8 cellular contexts compared by ENCODE assay signal in genomic region chr3:195909294-195909644, GRCh38. TPM values are rescaled to one million over a fixed set of nuclear protein-coding genes. Genes with fewer than 3 reads are reported as not detected.
DNase-seq lines count a peak whose midpoint lies in the region; ATAC-seq and TF ChIP-seq lines count a peak whose summit lies in the region.

No MANE protein-coding gene starts in this region.

- H3K27ac ChIP-seq in PC-3 (ENCODE audit: low read length), result no peak overlapping the region
- H3K27ac ChIP-seq in esophagus squamous epithelium, result peak overlapping the region; percentile 83 to 92 (median 88)
- peak overlapping the region in 19 of 21 experiments; percentile 58 to 95 (median 80) for H3K27ac ChIP-seq in skin epidermis

- H3K4me2 ChIP-seq in PC-3 (ENCODE audit: low read length), result peak overlapping the region; percentile 44; the same call in 1 of the 2 replicates

- POLR2A ChIA-PET in PC-3 (lab: Charles Lee; ENCODE audit: unreplicated experiment), result no interaction called here

- H3K9ac ChIP-seq in PC-3 (ENCODE audit: low read length), result no peak overlapping the region

- no peaks in the 10 kb centered on the region for H3K9me3 ChIP-seq in PC-3 (ENCODE audit: low read length)
- H3K9me3 ChIP-seq in esophagus squamous epithelium, result no peaks in the 10 kb centered on the region

- no peak for TF ChIP-seq POLR2A in esophagus squamous epithelium (IDR thresholded peaks at IDR 0.05)

- TF ChIP-seq CTCF in PC-3 (conservative IDR thresholded peaks at IDR 0.05; ENCODE audit: low read depth, low read length) (no peak), esophagus squamous epithelium (IDR thresholded peaks at IDR 0.05) (no peak)

- no peak overlapping the region for H2AFZ ChIP-seq in PC-3 (ENCODE audit: low read length)

- H3K9me2 ChIP-seq in PC-3 (replicated peaks; ENCODE audit: low read length), result no peaks in the 10 kb centered on the region

- no peaks in the 10 kb centered on the region for H3K27me3 ChIP-seq in PC-3 (ENCODE audit: low read length)
- no peaks in the 10 kb centered on the region for H3K27me3 ChIP-seq in esophagus squamous epithelium

- peak; percentile 34 for ATAC-seq in HG02642 (IDR thresholded peaks at IDR 0.05; ENCODE audit: poor library complexity, unreplicated experiment)
- peak; percentile 17 for ATAC-seq in PC-3

- no CpG with 5 or more reads among the region's 47 CpGs for WGBS in esophagus squamous epithelium, 2 donors

- DNase-seq in NCI-H82 (lab: John Stamatoyannopoulos, UW) (peak; percentile 92), NCI-H82 treated with DMSO at 0.1 percent for 48 hours (lab: John Stamatoyannopoulos, UW; ENCODE audit: unreplicated experiment) (no peak), PC-3 (peak; percentile 20), esophagus squamous epithelium (lab: John Stamatoyannopoulos, UW) (no peak), cortex of kidney (lab: John Stamatoyannopoulos, UW) (no peak), RPMI8226 (no peak)

- no TSS peak for BruUV-seq in PC-3 (replicated peaks; lab: Mats Ljungman, UMichigan)

- H3F3A ChIP-seq in PC-3 (ENCODE audit: low read length, unreplicated experiment), result no peaks in the 10 kb centered on the region

- intact Hi-C loops in PC-3 (cut with micrococcal nuclease) (no loop called here), esophagus squamous epithelium (cut with DNase I) (no loop called here)

- H3K79me2 ChIP-seq in PC-3 (ENCODE audit: low read length), result peaks cover 44% of the 10 kb centered on the region

- H3K36me3 ChIP-seq in PC-3 (ENCODE audit: low read depth, low read length) (no peaks in the 10 kb centered on the region), esophagus squamous epithelium (no peaks in the 10 kb centered on the region)

- H3K4me3 ChIP-seq in PC-3 (ENCODE audit: low read length) (peak overlapping the region; percentile 74), esophagus squamous epithelium (peak overlapping the region; percentile 54 to 96 (median 80)), skin epidermis (peak overlapping the region; percentile 56 to 78 (median 74))

- CTCF ChIA-PET in PC-3 (lab: Charles Lee), result interaction anchor here (0.5 to 1.2 kb wide), 4 partner anchors 13 to 430 kb away, joined by 3 to 12 read pairs (median 4); no protein-coding TSS in a partner anchor

- no peaks in the 10 kb centered on the region for H4K20me1 ChIP-seq in PC-3 (ENCODE audit: low read length)

- H3K4me1 ChIP-seq in PC-3 (ENCODE audit: insufficient read depth, low read length) (peaks cover 63% of the 10 kb centered on the region), esophagus squamous epithelium (peaks cover 46 to 93% (median 60%) of the 10 kb centered on the region in 3 donors)

RNA-seq across cellular contexts. Expression of gene TNK2, which starts 0.9 kb away (rescaled TPM):
- 43.7 and 49.3 TPM in 2 replicates for total RNA-seq in PC-3 (2014; rRNA removed)
- total RNA-seq in esophagus squamous epithelium, result 10 to 100 TPM; 18.4 to 45.7 (median 42.8) TPM

Comparison
In these comparisons a context has a peak if more than half of its experiments do, and no peak if none do; other contexts are left out.
1. DNase-seq: peak in NCI-H82 (single experiment) and PC-3 (single experiment); none in NCI-H82 treated with DMSO at 0.1 percent for 48 hours (single experiment), esophagus squamous epithelium (single experiment), cortex of kidney (single experiment) and RPMI8226 (single experiment).
2. Peak in every context shown above with its lines, with median percentiles within 50 percentile points of each other: H3K4me3 ChIP-seq.